ENCODE assay signal across 30 cellular contexts in genomic region chr5:158117467-158118165, GRCh38.
DNase-seq lines count a peak whose midpoint lies in the region; ATAC-seq and TF ChIP-seq lines count a peak whose summit lies in the region.
"Had no signal": no experiment of that assay in that cellular context is flagged by ENCODE, and none has a peak within 500 bp of the region (broad histone marks: within the 10 kb centered on the region; RNA-seq: fewer than 3 reads in every experiment).

No MANE protein-coding gene starts in this region.

- no peaks in the 10 kb centered on the region for H3K36me3 ChIP-seq in testis (ENCODE audit: low read depth, missing control alignments)
- H3K36me3 ChIP-seq: BLaER1 treated with 17β-estradiol and CSF1 and Interleukin-3, amounts not matched to agents 10 nM and 100 nM; left lung; pancreas; SJSA1; thyroid gland; vagina had no signal

- no peak overlapping the region for H3K27ac ChIP-seq in testis
- H3K27ac ChIP-seq: BLaER1 treated with 17β-estradiol and CSF1 and Interleukin-3, amounts not matched to agents 10 nM and 100 nM; left lung; pancreas; SJSA1; vagina had no signal

- H3K4me1 ChIP-seq in testis: peaks cover 7% of the 10 kb centered on the region
- H3K4me1 ChIP-seq: left lung, pancreas, SJSA1, thyroid gland had no signal

- DNase-seq in AG10803 (ENCODE audit: low read depth) (peak; percentile 71), HCEC 1CT (peak; percentile 67), fibroblast of gingiva (ENCODE audit: low read depth) (peak; percentile 61), renal cortical epithelial cell (ENCODE audit: low read depth) (peak; percentile 15), testis (no peak), hypothalamus (lab: John Stamatoyannopoulos, UW) (no peak)
- DNase-seq: ACHN; activated gamma-delta T cell; activated naive CD8-positive, alpha-beta T cell treated with anti-CD3 and anti-CD28 coated beads, Interleukin-2, amount 10 ng/mL, durations not matched to agents 7 days and 5 days; activated T-cell treated with anti-CD3 and anti-CD28 coated beads, Interleukin-2, amount 50 U/mL, for 4 hours; COR-L47; DMS53; erythroblast; GDM1; hippocampal formation; Karpas-422; left lung; NCI-H1417; NCI-H2029 treated with DMSO at 0.1 percent for 48 hours; NCI-H2227 treated with DMSO at 0.1 percent for 48 hours; NCI-H69; pancreas; retina; stimulated activated CD4-positive, alpha-beta T cell treated with anti-CD3 and anti-CD28 coated beads, Interleukin-2, amount 100 ng/mL, for 24 hours; thyroid gland had no signal

- H3K4me3 ChIP-seq in AG10803 (ENCODE audit: low read length) (no peak overlapping the region), testis (no peak overlapping the region)
- H3K4me3 ChIP-seq: BLaER1 treated with 17β-estradiol and CSF1 and Interleukin-3, amounts not matched to agents 10 nM and 100 nM; left lung; pancreas; SJSA1; thyroid gland; vagina had no signal

- no peaks in the 10 kb centered on the region for H3K9me3 ChIP-seq in testis
- H3K9me3 ChIP-seq: BLaER1 treated with 17β-estradiol and CSF1 and Interleukin-3, amounts not matched to agents 10 nM and 100 nM; left lung; pancreas; SJSA1; thyroid gland; vagina had no signal

- intact Hi-C loops in testis (cut with DNase I; ENCODE audit: low total_unique reads): no loop called here

- 87 to 88% methylated on average over 6 of the region's 6 CpGs for WGBS in testis, 2 donors

- no peaks in the 10 kb centered on the region for H3K27me3 ChIP-seq in testis
- H3K27me3 ChIP-seq: BLaER1 treated with 17β-estradiol and CSF1 and Interleukin-3, amounts not matched to agents 10 nM and 100 nM; SJSA1; thyroid gland; vagina had no signal

- TF ChIP-seq POLR2A in testis (IDR thresholded peaks at IDR 0.05): no peak

- ATAC-seq in GM21576 (IDR thresholded peaks at IDR 0.05; ENCODE audit: unreplicated experiment) (no peak), HG02884 (IDR thresholded peaks at IDR 0.05; ENCODE audit: unreplicated experiment) (no peak)
- ATAC-seq: left lung, pancreas had no signal

- TF ChIP-seq CTCF in AG10803 (conservative IDR thresholded peaks at IDR 0.05; ENCODE audit: low read length) (no peak), testis (IDR thresholded peaks at IDR 0.05) (no peak)

Comparison
In these comparisons a context has a peak if more than half of its experiments do, and no peak if none do; other contexts are left out.
1. DNase-seq: peak in AG10803 (single experiment), HCEC 1CT (single experiment), fibroblast of gingiva (single experiment) and renal cortical epithelial cell (single experiment); none in testis (single experiment) and hypothalamus (0 of 51).